In genomic region chr18:3333721-3334386, GRCh38 we compare ENCODE assay signal across 19 cellular contexts.
"Had no signal": no experiment of that assay in that cellular context is flagged by ENCODE, and none has a peak within 500 bp of the region (broad histone marks: within the 10 kb centered on the region; RNA-seq: fewer than 3 reads in every experiment).

No MANE protein-coding gene starts in this region.

- H3K27ac Mint-ChIP-seq: mesothelial cell of epicardium; natural killer cell; stimulated activated effector memory CD8-positive, alpha-beta T cell treated with anti-CD3 and anti-CD28 coated beads, Interleukin-12 subunit alpha, Interleukin-12 subunit beta, amount 100 ng/mL, for 72 hours had no signal

- H3K9me3 Mint-ChIP-seq: mesothelial cell of epicardium; natural killer cell; stimulated activated effector memory CD8-positive, alpha-beta T cell treated with anti-CD3 and anti-CD28 coated beads, Interleukin-12 subunit alpha, Interleukin-12 subunit beta, amount 100 ng/mL, for 72 hours had no signal

- H3K4me1 Mint-ChIP-seq: natural killer cell; stimulated activated effector memory CD8-positive, alpha-beta T cell treated with anti-CD3 and anti-CD28 coated beads, Interleukin-12 subunit alpha, Interleukin-12 subunit beta, amount 100 ng/mL, for 72 hours had no signal

- H3K9me3 ChIP-seq: heart left ventricle, ovary, suprapubic skin, thyroid gland, upper lobe of right lung had no signal

- H3K4me1 ChIP-seq: heart left ventricle, upper lobe of right lung had no signal

- H3K4me2 ChIP-seq: smooth muscle cell had no signal

- H3K36me3 ChIP-seq: heart left ventricle, ovary, suprapubic skin, thyroid gland, upper lobe of right lung had no signal

- H3K4me3 ChIP-seq: heart left ventricle, ovary, smooth muscle cell, suprapubic skin, thyroid gland, upper lobe of right lung had no signal

- DNase-seq: effector memory CD4-positive, alpha-beta T cell; heart left ventricle; hippocampal formation; natural killer cell; nucleus accumbens; ovary; right cardiac atrium; stimulated activated CD4-positive, alpha-beta T cell treated with anti-CD3 and anti-CD28 coated beads, Interleukin-2, amount 100 ng/mL, for 48 hours; stimulated activated CD8-positive, alpha-beta memory T cell treated with anti-CD3 and anti-CD28 coated beads, Interleukin-4, amount 100 ng/mL, for 48 hours; stimulated activated naive CD8-positive, alpha-beta T cell treated with anti-CD3 and anti-CD28 coated beads, Interleukin-15, Interleukin-2, amounts not matched to agents 100 U/mL and 50 U/mL, for 24 hours; thyroid gland; upper lobe of right lung had no signal

- H3K27ac ChIP-seq: heart left ventricle, ovary, suprapubic skin, thyroid gland, upper lobe of right lung had no signal

- H3K36me3 Mint-ChIP-seq: mesothelial cell of epicardium; natural killer cell; stimulated activated effector memory CD8-positive, alpha-beta T cell treated with anti-CD3 and anti-CD28 coated beads, Interleukin-12 subunit alpha, Interleukin-12 subunit beta, amount 100 ng/mL, for 72 hours had no signal

- ATAC-seq: esophagus mucosa; heart left ventricle; left lobe of liver; natural killer cell; right cardiac atrium; stimulated activated effector memory CD8-positive, alpha-beta T cell treated with anti-CD3 and anti-CD28 coated beads, Interleukin-12 subunit alpha, Interleukin-12 subunit beta, amount 100 ng/mL, for 72 hours; stimulated activated naive CD8-positive, alpha-beta T cell treated with anti-CD3 and anti-CD28 coated beads, Interleukin-15, Interleukin-2, amounts not matched to agents 100 U/mL and 50 U/mL, for 24 hours; upper lobe of right lung had no signal

- H3K4me3 Mint-ChIP-seq: mesothelial cell of epicardium; natural killer cell; neural crest cell; stimulated activated effector memory CD8-positive, alpha-beta T cell treated with anti-CD3 and anti-CD28 coated beads, Interleukin-12 subunit alpha, Interleukin-12 subunit beta, amount 100 ng/mL, for 72 hours had no signal

- H3K27me3 ChIP-seq: heart left ventricle, ovary, suprapubic skin, thyroid gland, upper lobe of right lung had no signal
